In genomic region chr9:87603854-87604490, GRCh38 we compare ENCODE assay signal across 2 cellular contexts.
TF ChIP-seq lines count a peak whose summit lies in the region.

No MANE protein-coding gene starts in this region.

TF ChIP-seq in H1, 55 proteins besides CTCF, POLR2A, EP300 and RAD21 (continued from another document):
- peak; percentile 44; the same call in 1 of the 2 replicates for TF ChIP-seq USF2 (IDR thresholded peaks at IDR 0.05; ENCODE audit: low read length)
- no peak for TF ChIP-seq ASH2L (IDR thresholded peaks at IDR 0.05; ENCODE audit: low read length)
- TF ChIP-seq SIRT6 (IDR thresholded peaks at IDR 0.05; ENCODE audit: low read length): no peak

TF ChIP-seq in neural cell, 6 proteins besides CTCF, POLR2A, EP300 and RAD21 (continued from another document):
- TF ChIP-seq REST (IDR thresholded peaks at IDR 0.05; ENCODE audit: borderline replicate concordance) (no peak), TAF1 (IDR thresholded peaks at IDR 0.05; ENCODE audit: low read depth) (no peak), EZH2 (IDR thresholded peaks at IDR 0.05; ENCODE audit: borderline replicate concordance, insufficient read depth, low read length, poor library complexity, severe bottlenecking) (no peak), SMC3 (conservative IDR thresholded peaks at IDR 0.05; ENCODE audit: poor library complexity) (no peak)
